ENCODE assay signal across 8 cellular contexts in genomic region chr1:210231846-210232523, GRCh38. TPM values are rescaled to one million over a fixed set of nuclear protein-coding genes. Genes with fewer than 3 reads are reported as not detected.
DNase-seq lines count a peak whose midpoint lies in the region; ATAC-seq, FAIRE-seq and TF ChIP-seq lines count a peak whose summit lies in the region.

No MANE protein-coding gene starts in this region.

- no peak overlapping the region for H3K27ac Mint-ChIP-seq in activated CD4-positive, alpha-beta memory T cell treated with anti-CD3 and anti-CD28 coated beads for 36 hours

- H3K36me3 ChIP-seq in left ventricle myocardium inferior (no peaks in the 10 kb centered on the region), spleen (no peaks in the 10 kb centered on the region)

- intact Hi-C loops in activated CD4-positive, alpha-beta memory T cell treated with anti-CD3 and anti-CD28 coated beads for 36 hours (cut with micrococcal nuclease), result loop anchor here (5.0 kb wide), 2 partner anchors 80 to 90 kb away; no protein-coding TSS in a partner anchor
- intact Hi-C loops in left ventricle myocardium inferior (cut with micrococcal nuclease), result loop anchor here (10.0 kb wide), 1 partner anchor 63 kb away; no protein-coding TSS in a partner anchor
- intact Hi-C loops in spleen (cut with DNase I; ENCODE audit: low total_unique reads), result no loop called here

- CTCF ChIA-PET in activated CD4-positive, alpha-beta memory T cell treated with anti-CD3 and anti-CD28 coated beads for 36 hours (lab: Charles Lee), result no interaction called here

- no peaks in the 10 kb centered on the region for H3K9me3 ChIP-seq in left ventricle myocardium inferior (replicated peaks)
- no peaks in the 10 kb centered on the region for H3K9me3 ChIP-seq in spleen

- 3 to 5% (median 3%) methylated on average over 19 to 22 of the region's 22 CpGs for WGBS in spleen, 5 donors

- no peaks in the 10 kb centered on the region for H3K9me3 Mint-ChIP-seq in activated CD4-positive, alpha-beta memory T cell treated with anti-CD3 and anti-CD28 coated beads for 36 hours

- H3K27me3 Mint-ChIP-seq in activated CD4-positive, alpha-beta memory T cell treated with anti-CD3 and anti-CD28 coated beads for 36 hours, result peaks cover 43% of the 10 kb centered on the region

- TF ChIP-seq POLR2A in spleen (IDR thresholded peaks at IDR 0.05), result no peak

- no peak for ATAC-seq in HG03108 (IDR thresholded peaks at IDR 0.05; ENCODE audit: unreplicated experiment)

- H3K4me3 ChIP-seq in HFF-Myc (replicated peaks; ENCODE audit: low read depth, low read length), result peak overlapping the region; percentile 74
- peak overlapping the region; percentile 82 for H3K4me3 ChIP-seq in left ventricle myocardium inferior
- H3K4me3 ChIP-seq in spleen, result peak overlapping the region in 5 of 8 donors; percentile 31 to 67 (median 37)

- peaks cover 41% of the 10 kb centered on the region for H3K4me1 ChIP-seq in left ventricle myocardium inferior
- H3K4me1 ChIP-seq in spleen, result peaks cover 5 to 28% (median 22%) of the 10 kb centered on the region in 6 donors

- H3K27ac ChIP-seq in left ventricle myocardium inferior (replicated peaks) (peak overlapping the region; percentile 91), spleen (no peak overlapping the region)

- POLR2A ChIA-PET in activated CD4-positive, alpha-beta memory T cell treated with anti-CD3 and anti-CD28 coated beads for 36 hours (lab: Charles Lee), result no interaction called here

- H3K27me3 ChIP-seq in left ventricle myocardium inferior (ENCODE audit: low read depth) (peaks cover 16% of the 10 kb centered on the region), spleen (replicated peaks in 1 of 7) (peaks cover 3 to 96% (median 68%) of the 10 kb centered on the region in 7 donors)

- H3K36me3 Mint-ChIP-seq in activated CD4-positive, alpha-beta memory T cell treated with anti-CD3 and anti-CD28 coated beads for 36 hours, result no peaks in the 10 kb centered on the region

- H3K4me1 Mint-ChIP-seq in activated CD4-positive, alpha-beta memory T cell treated with anti-CD3 and anti-CD28 coated beads for 36 hours (ENCODE audit: low read depth), result peaks cover 8% of the 10 kb centered on the region

- H3K4me3 Mint-ChIP-seq in activated CD4-positive, alpha-beta memory T cell treated with anti-CD3 and anti-CD28 coated beads for 36 hours, result peak overlapping the region; percentile 58

- no peak for FAIRE-seq in D721Med (lab: Jason Lieb, UNC)

- TF ChIP-seq CTCF in HFF-Myc (IDR thresholded peaks at IDR 0.05; ENCODE audit: low read depth, low read length, missing control alignments), result no peak
- no peak for TF ChIP-seq CTCF in left ventricle myocardium inferior (IDR thresholded peaks at IDR 0.05; ENCODE audit: borderline replicate concordance)
- TF ChIP-seq CTCF in spleen (IDR thresholded peaks at IDR 0.05 in 8 of 11, conservative IDR thresholded peaks at IDR 0.05 in 3 of 11), result no peak
- no peak for TF ChIP-seq CTCF in D721Med (IDR thresholded peaks at IDR 0.05; ENCODE audit: insufficient read depth, missing control alignments)

- DNase-seq in HFF-Myc (ENCODE audit: extremely low read depth, low read depth) (peak; percentile 59), left ventricle myocardium inferior (peak; percentile 57), spleen (no peak), SKM-1 (lab: John Stamatoyannopoulos, UW; ENCODE audit: unreplicated experiment) (no peak), CD1c-positive myeloid dendritic cell (ENCODE audit: extremely low spot score) (no peak), D721Med (ENCODE audit: insufficient read length, low spot score) (no peak)
- DNase-seq in activated CD4-positive, alpha-beta memory T cell treated with anti-CD3 and anti-CD28 coated beads for 36 hours, result no peak

RNA-seq across cellular contexts. Expression of gene SERTAD4, which starts 0.6 kb away (rescaled TPM):
- not detected for total RNA-seq in activated CD4-positive, alpha-beta memory T cell treated with anti-CD3 and anti-CD28 coated beads for 36 hours
- total RNA-seq in left ventricle myocardium inferior, result 4.6 TPM
- total RNA-seq in spleen, result under 1 TPM in 2 of 7 donors, not detected in 5; 0.06 to 0.07 TPM
- polyA plus RNA-seq in spleen, result under 1 TPM; 0.02 to 0.09 (median 0.06) TPM

Comparison
In these comparisons a context has a peak if more than half of its experiments do, and no peak if none do; other contexts are left out.
1. DNase-seq: peak in HFF-Myc (single experiment) and left ventricle myocardium inferior (single experiment); none in activated CD4-positive, alpha-beta memory T cell treated with anti-CD3 and anti-CD28 coated beads for 36 hours (single experiment), spleen (single experiment), SKM-1 (single experiment), CD1c-positive myeloid dendritic cell (single experiment) and D721Med (single experiment).
2. Peak in every context shown above with its lines, with median percentiles within 50 percentile points of each other: H3K4me3 ChIP-seq.